In the genomic region with DNA sequence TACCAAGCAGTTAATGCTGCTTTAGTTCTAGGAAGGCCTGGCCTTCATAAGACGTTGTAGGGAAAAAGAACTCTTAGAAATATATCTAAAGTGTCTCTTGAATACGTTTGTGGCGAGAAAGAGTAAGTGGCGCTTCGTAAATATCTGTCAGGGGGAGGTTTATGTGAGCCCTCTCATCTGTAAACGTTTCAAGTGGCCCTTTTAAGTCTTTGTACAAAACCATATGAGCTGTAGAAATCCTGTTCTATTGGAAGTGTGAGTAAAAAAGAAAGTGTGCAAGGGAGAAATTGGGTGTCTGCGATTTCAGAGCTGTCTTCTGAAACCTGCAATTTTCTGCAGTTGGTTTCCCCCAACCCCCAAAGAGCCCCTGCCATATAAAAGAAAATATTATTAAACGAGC, we compare ENCODE assay signal across 13 cellular contexts. TPM values are rescaled to one million over a fixed set of nuclear protein-coding genes. Genes with fewer than 3 reads are reported as not detected.
DNase-seq lines count a peak whose midpoint lies in the region; ATAC-seq and TF ChIP-seq lines count a peak whose summit lies in the region.
"Had no signal": no experiment of that assay in that cellular context is flagged by ENCODE, and none has a peak within 500 bp of the region (broad histone marks: within the 10 kb centered on the region; RNA-seq: fewer than 3 reads in every experiment).

No MANE protein-coding gene starts in this region.

- no peak for DNase-seq in activated naive CD8-positive, alpha-beta T cell treated with anti-CD3 and anti-CD28 coated beads, Interleukin-2, amount 10 ng/mL, durations not matched to agents 7 days and 5 days
- DNase-seq in activated naive CD8-positive, alpha-beta T cell treated with anti-CD3 and anti-CD28 coated beads for 36 hours = no peak
- DNase-seq in breast epithelium (ENCODE audit: low spot score in 2 of 2) = no peak
- no peak for DNase-seq in anterior cingulate cortex (lab: John Stamatoyannopoulos, UW)
- DNase-seq in NCI-H446 treated with DMSO at 0.1 percent for 48 hours (lab: John Stamatoyannopoulos, UW) = no peak
- DNase-seq in HK-2 (ENCODE audit: unreplicated experiment) = no peak
- no peak for DNase-seq in activated CD4-positive, alpha-beta T cell treated with anti-CD3 and anti-CD28 coated beads, Interleukin-2, amount 50 U/mL, for 1 hour
- DNase-seq: activated naive CD4-positive, alpha-beta T cell treated with anti-CD3 and anti-CD28 coated beads, Interleukin-2, amount 10 ng/mL, durations not matched to agents 7 days and 5 days; effector memory CD4-positive, alpha-beta T cell; heart right ventricle; NCI-H1092 treated with DMSO at 0.1 percent for 48 hours; T-helper 2 cell had no signal

- intact Hi-C loops in breast epithelium (cut with DNase I; ENCODE audit: low total_unique reads) = no loop called here

- POLR2A ChIA-PET in activated naive CD8-positive, alpha-beta T cell treated with anti-CD3 and anti-CD28 coated beads, Interleukin-2, amount 10 ng/mL, durations not matched to agents 7 days and 5 days (lab: Charles Lee) = no interaction called here

- H3K27me3 ChIP-seq in breast epithelium (peaks cover 0 to 9% of the 10 kb centered on the region in 2 donors), muscle layer of duodenum (ENCODE audit: low read depth, low read length) (peaks cover 15% of the 10 kb centered on the region)

- peaks cover 3% of the 10 kb centered on the region for H3K4me1 Mint-ChIP-seq in activated naive CD8-positive, alpha-beta T cell treated with anti-CD3 and anti-CD28 coated beads, Interleukin-2, amount 10 ng/mL, durations not matched to agents 7 days and 5 days
- peaks cover 4% of the 10 kb centered on the region for H3K4me1 Mint-ChIP-seq in activated naive CD8-positive, alpha-beta T cell treated with anti-CD3 and anti-CD28 coated beads for 36 hours

- peak overlapping the region; percentile 52 to 84 (median 67) for H3K4me3 ChIP-seq in breast epithelium
- H3K4me3 ChIP-seq in muscle layer of duodenum (ENCODE audit: low read depth in 1 of 2, low read length in 2 of 2) = peak overlapping the region; percentile 63 to 90

- peak overlapping the region; percentile 65 for H3K4me3 Mint-ChIP-seq in activated naive CD8-positive, alpha-beta T cell treated with anti-CD3 and anti-CD28 coated beads, Interleukin-2, amount 10 ng/mL, durations not matched to agents 7 days and 5 days
- no peak overlapping the region for H3K4me3 Mint-ChIP-seq in activated naive CD8-positive, alpha-beta T cell treated with anti-CD3 and anti-CD28 coated beads for 36 hours
- H3K4me3 Mint-ChIP-seq: activated naive CD4-positive, alpha-beta T cell treated with anti-CD3 and anti-CD28 coated beads, Interleukin-2, amount 10 ng/mL, durations not matched to agents 7 days and 5 days had no signal

- peak overlapping the region; percentile 28 to 40 for H3K27ac ChIP-seq in breast epithelium
- H3K27ac ChIP-seq in muscle layer of duodenum (ENCODE audit: low read length) = no peak overlapping the region
- H3K27ac ChIP-seq: heart right ventricle had no signal

- TF ChIP-seq CTCF in breast epithelium (IDR thresholded peaks at IDR 0.05) = no peak

- no peaks in the 10 kb centered on the region for H3K9me3 ChIP-seq in breast epithelium
- H3K9me3 ChIP-seq in muscle layer of duodenum (ENCODE audit: control insufficient read depth in 1 of 2, low read length in 2 of 2) = no peaks in the 10 kb centered on the region
- H3K9me3 ChIP-seq: heart right ventricle had no signal

- H3K27me3 Mint-ChIP-seq in activated naive CD8-positive, alpha-beta T cell treated with anti-CD3 and anti-CD28 coated beads, Interleukin-2, amount 10 ng/mL, durations not matched to agents 7 days and 5 days = peaks cover 55% of the 10 kb centered on the region
- peaks cover 63% of the 10 kb centered on the region for H3K27me3 Mint-ChIP-seq in activated naive CD8-positive, alpha-beta T cell treated with anti-CD3 and anti-CD28 coated beads for 36 hours

- ATAC-seq in activated naive CD8-positive, alpha-beta T cell treated with anti-CD3 and anti-CD28 coated beads, Interleukin-2, amount 10 ng/mL, durations not matched to agents 7 days and 5 days (ENCODE audit: low read depth) = no peak

- H3K36me3 ChIP-seq in breast epithelium (no peaks in the 10 kb centered on the region), muscle layer of duodenum (ENCODE audit: control insufficient read depth in 1 of 2, insufficient read depth in 2 of 2, low read length in 2 of 2) (no peaks in the 10 kb centered on the region)
- H3K36me3 ChIP-seq: heart right ventricle had no signal

- no peaks in the 10 kb centered on the region for H3K9me3 Mint-ChIP-seq in activated naive CD8-positive, alpha-beta T cell treated with anti-CD3 and anti-CD28 coated beads, Interleukin-2, amount 10 ng/mL, durations not matched to agents 7 days and 5 days
- no peaks in the 10 kb centered on the region for H3K9me3 Mint-ChIP-seq in activated naive CD8-positive, alpha-beta T cell treated with anti-CD3 and anti-CD28 coated beads for 36 hours
- H3K9me3 Mint-ChIP-seq: activated naive CD4-positive, alpha-beta T cell treated with anti-CD3 and anti-CD28 coated beads, Interleukin-2, amount 10 ng/mL, durations not matched to agents 7 days and 5 days had no signal

- H3K27ac Mint-ChIP-seq in activated naive CD8-positive, alpha-beta T cell treated with anti-CD3 and anti-CD28 coated beads, Interleukin-2, amount 10 ng/mL, durations not matched to agents 7 days and 5 days = no peak overlapping the region
- no peak overlapping the region for H3K27ac Mint-ChIP-seq in activated naive CD8-positive, alpha-beta T cell treated with anti-CD3 and anti-CD28 coated beads for 36 hours
- H3K27ac Mint-ChIP-seq: activated naive CD4-positive, alpha-beta T cell treated with anti-CD3 and anti-CD28 coated beads, Interleukin-2, amount 10 ng/mL, durations not matched to agents 7 days and 5 days had no signal

- H3K4me1 ChIP-seq in breast epithelium (peaks cover 0 to 5% of the 10 kb centered on the region in 2 donors), muscle layer of duodenum (ENCODE audit: control insufficient read depth in 1 of 2, insufficient read depth in 2 of 2, low read length in 2 of 2) (peaks cover 0 to 6% of the 10 kb centered on the region in 2 donors)

- TF ChIP-seq POLR2A in breast epithelium (IDR thresholded peaks at IDR 0.05) = no peak

- no peaks in the 10 kb centered on the region for H3K36me3 Mint-ChIP-seq in activated naive CD8-positive, alpha-beta T cell treated with anti-CD3 and anti-CD28 coated beads, Interleukin-2, amount 10 ng/mL, durations not matched to agents 7 days and 5 days
- H3K36me3 Mint-ChIP-seq in activated naive CD8-positive, alpha-beta T cell treated with anti-CD3 and anti-CD28 coated beads for 36 hours = no peaks in the 10 kb centered on the region
- H3K36me3 Mint-ChIP-seq: activated naive CD4-positive, alpha-beta T cell treated with anti-CD3 and anti-CD28 coated beads, Interleukin-2, amount 10 ng/mL, durations not matched to agents 7 days and 5 days had no signal

RNA-seq across cellular contexts. Expression of a gene that starts 8.6 kb away (rescaled TPM):
- under 1 TPM; 0.06 to 0.17 TPM for total RNA-seq in activated naive CD8-positive, alpha-beta T cell treated with anti-CD3 and anti-CD28 coated beads, Interleukin-2, amount 10 ng/mL, durations not matched to agents 7 days and 5 days
- total RNA-seq in activated naive CD8-positive, alpha-beta T cell treated with anti-CD3 and anti-CD28 coated beads for 36 hours = under 1 TPM; 0.32 to 0.35 TPM
- 10 to 100 TPM in 2 of 3 donors, 1 to 10 TPM in 1; 7.0 to 22.4 (median 11.1) TPM for total RNA-seq in breast epithelium

Comparison
In these comparisons a context has a peak if more than half of its experiments do, and no peak if none do; other contexts are left out.
1. RNA of a gene that starts 8.6 kb away (total RNA-seq): 7.0 to 22.4 TPM in breast epithelium; 0.32 to 0.35 TPM in activated naive CD8-positive, alpha-beta T cell treated with anti-CD3 and anti-CD28 coated beads for 36 hours and 0.06 to 0.17 TPM in activated naive CD8-positive, alpha-beta T cell treated with anti-CD3 and anti-CD28 coated beads, Interleukin-2, amount 10 ng/mL, durations not matched to agents 7 days and 5 days; every median in the first group is over 4 times any median in the second.